ENCODE assay signal across 21 cellular contexts in genomic region chr4:151690884-151691283, GRCh38.
DNase-seq lines count a peak whose midpoint lies in the region; ATAC-seq and TF ChIP-seq lines count a peak whose summit lies in the region.
"Had no signal": no experiment of that assay in that cellular context is flagged by ENCODE, and none has a peak within 500 bp of the region (broad histone marks: within the 10 kb centered on the region; RNA-seq: fewer than 3 reads in every experiment).

No MANE protein-coding gene starts in this region.

- H3K27ac ChIP-seq in heart right ventricle (peak overlapping the region in 8 of 10 donors; percentile 16 to 93 (median 76)), esophagus squamous epithelium (peak overlapping the region; percentile 0 to 65 (median 52)), neural progenitor cell (no peak overlapping the region), thymus (ENCODE audit: low read depth) (peak overlapping the region; percentile 64)
- H3K27ac ChIP-seq: A549, foreskin keratinocyte, ovary had no signal

- H3K27me3 Mint-ChIP-seq in neural progenitor cell (ENCODE audit: insufficient read depth, low read depth) = peaks cover 8% of the 10 kb centered on the region
- H3K27me3 Mint-ChIP-seq: activated CD4-positive, alpha-beta T cell treated with anti-CD3 and anti-CD28 coated beads for 36 hours; activated naive CD8-positive, alpha-beta T cell treated with anti-CD3 and anti-CD28 coated beads, Interleukin-2, amount 50 U/mL, for 24 hours had no signal

- DNase-seq in heart right ventricle = no peak
- DNase-seq in Right ventricle myocardium inferior (ENCODE audit: missing footprints) = no peak
- DNase-seq in esophagus squamous epithelium (lab: John Stamatoyannopoulos, UW) = no peak
- DNase-seq in neural progenitor cell (ENCODE audit: low spot score) = no peak
- no peak for DNase-seq in NCI-H2196 treated with DMSO at 0.1 percent for 48 hours (lab: John Stamatoyannopoulos, UW; ENCODE audit: unreplicated experiment)
- no peak for DNase-seq in MG63
- DNase-seq: activated CD4-positive, alpha-beta T cell treated with anti-CD3 and anti-CD28 coated beads for 36 hours; activated naive CD8-positive, alpha-beta T cell treated with anti-CD3 and anti-CD28 coated beads, Interleukin-2, amount 50 U/mL, for 24 hours; COR-L47; cortex of kidney; GDM1; mesendoderm; NCI-H1930; NCI-H774; ovary; RPMI8226 had no signal

- no peak overlapping the region for H2AFZ ChIP-seq in neural progenitor cell (replicated peaks)

- no peak overlapping the region for H3K4me2 ChIP-seq in neural progenitor cell
- H3K4me2 ChIP-seq: A549 had no signal

- H3K4me1 ChIP-seq in heart right ventricle = peaks cover 28 to 90% (median 52%) of the 10 kb centered on the region in 9 donors
- H3K4me1 ChIP-seq in esophagus squamous epithelium = peaks cover 23 to 72% (median 56%) of the 10 kb centered on the region in 3 donors
- peaks cover 24% of the 10 kb centered on the region for H3K4me1 ChIP-seq in neural progenitor cell
- no peaks in the 10 kb centered on the region for H3K4me1 ChIP-seq in thymus (ENCODE audit: control insufficient read depth, insufficient read depth, low read length)
- H3K4me1 ChIP-seq: A549 had no signal

- intact Hi-C loops in heart right ventricle (cut with DNase I) (loop anchor here in 1 of 10 donors (5.0 to 10.0 kb wide), 2 partner anchors 71 to 694 kb away; partner anchors contain the start of gene GATB), Right ventricle myocardium inferior (cut with DNase I) (no loop called here), esophagus squamous epithelium (cut with DNase I) (no loop called here)

- peaks cover 51% of the 10 kb centered on the region for H3K4me1 Mint-ChIP-seq in neural progenitor cell
- H3K4me1 Mint-ChIP-seq: activated CD4-positive, alpha-beta T cell treated with anti-CD3 and anti-CD28 coated beads for 36 hours; activated naive CD8-positive, alpha-beta T cell treated with anti-CD3 and anti-CD28 coated beads, Interleukin-2, amount 50 U/mL, for 24 hours had no signal

- H3K27me3 ChIP-seq in heart right ventricle (no peaks in the 10 kb centered on the region), esophagus squamous epithelium (no peaks in the 10 kb centered on the region), neural progenitor cell (no peaks in the 10 kb centered on the region), thymus (ENCODE audit: control insufficient read depth, insufficient read depth) (no peaks in the 10 kb centered on the region), MG63 (no peaks in the 10 kb centered on the region)
- H3K27me3 ChIP-seq: foreskin keratinocyte, ovary had no signal

- H3K27ac Mint-ChIP-seq in neural progenitor cell = peak overlapping the region; percentile 96
- H3K27ac Mint-ChIP-seq: activated CD4-positive, alpha-beta T cell treated with anti-CD3 and anti-CD28 coated beads for 36 hours; activated naive CD8-positive, alpha-beta T cell treated with anti-CD3 and anti-CD28 coated beads, Interleukin-2, amount 50 U/mL, for 24 hours; T-helper 2 cell treated with Interferon-gamma antibody and Interleukin-4, amounts not matched to agents 5 μg/mL and 100 μg/mL, for 36 hours had no signal

- TF ChIP-seq POLR2A in esophagus squamous epithelium (IDR thresholded peaks at IDR 0.05) = no peak

- H3K4me3 Mint-ChIP-seq in neural progenitor cell = no peak overlapping the region
- H3K4me3 Mint-ChIP-seq: activated CD4-positive, alpha-beta T cell treated with anti-CD3 and anti-CD28 coated beads for 36 hours; activated naive CD8-positive, alpha-beta T cell treated with anti-CD3 and anti-CD28 coated beads, Interleukin-2, amount 50 U/mL, for 24 hours; T-helper 2 cell treated with Interferon-gamma antibody and Interleukin-4, amounts not matched to agents 5 μg/mL and 100 μg/mL, for 36 hours had no signal

- H3K9me3 Mint-ChIP-seq in neural progenitor cell = no peaks in the 10 kb centered on the region
- H3K9me3 Mint-ChIP-seq: activated naive CD8-positive, alpha-beta T cell treated with anti-CD3 and anti-CD28 coated beads, Interleukin-2, amount 50 U/mL, for 24 hours; T-helper 2 cell treated with Interferon-gamma antibody and Interleukin-4, amounts not matched to agents 5 μg/mL and 100 μg/mL, for 36 hours had no signal

- H4K20me1 ChIP-seq in neural progenitor cell (ENCODE audit: low read depth) = no peaks in the 10 kb centered on the region

- no peaks in the 10 kb centered on the region for H3K36me3 Mint-ChIP-seq in neural progenitor cell

- H3K9ac ChIP-seq in neural progenitor cell = no peak overlapping the region

- H3K79me2 ChIP-seq in neural progenitor cell (ENCODE audit: low read depth) = no peaks in the 10 kb centered on the region

- H3K4me3 ChIP-seq in heart right ventricle = no peak overlapping the region
- no peak overlapping the region for H3K4me3 ChIP-seq in esophagus squamous epithelium
- no peak overlapping the region for H3K4me3 ChIP-seq in neural progenitor cell
- no peak overlapping the region for H3K4me3 ChIP-seq in thymus (ENCODE audit: low read length)
- H3K4me3 ChIP-seq in MG63 = no peak overlapping the region
- H3K4me3 ChIP-seq: A549, ovary had no signal

- ATAC-seq in heart right ventricle = no peak
- no peak for ATAC-seq in Right ventricle myocardium inferior
- ATAC-seq in GM21515 (IDR thresholded peaks at IDR 0.05; ENCODE audit: unreplicated experiment) = no peak
- ATAC-seq: A549; activated CD4-positive, alpha-beta T cell treated with anti-CD3 and anti-CD28 coated beads for 36 hours; activated naive CD8-positive, alpha-beta T cell treated with anti-CD3 and anti-CD28 coated beads, Interleukin-2, amount 50 U/mL, for 24 hours; foreskin keratinocyte had no signal

- H3K36me3 ChIP-seq in heart right ventricle (no peaks in the 10 kb centered on the region), esophagus squamous epithelium (no peaks in the 10 kb centered on the region), neural progenitor cell (no peaks in the 10 kb centered on the region), thymus (ENCODE audit: control insufficient read depth, insufficient read depth) (peaks cover 10% of the 10 kb centered on the region), MG63 (no peaks in the 10 kb centered on the region)
- H3K36me3 ChIP-seq: ovary had no signal

- no peaks in the 10 kb centered on the region for H3F3A ChIP-seq in neural progenitor cell (ENCODE audit: low read depth)

- WGBS in heart right ventricle, 2 donors = 74 to 79% methylated on average over 4 of the region's 4 CpGs
- WGBS in esophagus squamous epithelium, 2 donors = 29 to 65% methylated on average over 4 of the region's 4 CpGs
- 97% methylated on average over 4 of the region's 4 CpGs for WGBS in thymus

- no peaks in the 10 kb centered on the region for H3K9me3 ChIP-seq in heart right ventricle
- H3K9me3 ChIP-seq in esophagus squamous epithelium = no peaks in the 10 kb centered on the region
- no peaks in the 10 kb centered on the region for H3K9me3 ChIP-seq in neural progenitor cell (ENCODE audit: low read depth)
- H3K9me3 ChIP-seq in thymus (ENCODE audit: control insufficient read depth) = no peaks in the 10 kb centered on the region
- H3K9me3 ChIP-seq in MG63 = no peaks in the 10 kb centered on the region
- H3K9me3 ChIP-seq: A549, ovary had no signal

- TF ChIP-seq CTCF in heart right ventricle (IDR thresholded peaks at IDR 0.05) (no peak), esophagus squamous epithelium (IDR thresholded peaks at IDR 0.05) (no peak), neural progenitor cell (IDR thresholded peaks at IDR 0.05) (no peak)
